ENCODE assay signal across 29 cellular contexts in genomic region chr12:120663741-120664140, GRCh38. TPM values are rescaled to one million over a fixed set of nuclear protein-coding genes. Genes with fewer than 3 reads are reported as not detected.
"Had no signal": no experiment of that assay in that cellular context is flagged by ENCODE, and none has a peak within 500 bp of the region (broad histone marks: within the 10 kb centered on the region; RNA-seq: fewer than 3 reads in every experiment).

No MANE protein-coding gene starts in this region.

- H3K27me3 Mint-ChIP-seq: dendritic cell treated with granulocyte-macrophage colony-stimulating factor and Interleukin-4, amounts not matched to agents 40 ng/mL and 50 ng/mL, for 4 days had no signal

- H3K27me3 ChIP-seq: colonic mucosa, esophagus squamous epithelium, gastrocnemius medialis, heart right ventricle, left lung had no signal

- H3K9me3 Mint-ChIP-seq: dendritic cell treated with granulocyte-macrophage colony-stimulating factor and Interleukin-4, amounts not matched to agents 40 ng/mL and 50 ng/mL, for 4 days; effector memory CD8-positive, alpha-beta T cell; endodermal cell; mesothelial cell of epicardium; naive B cell had no signal

- DNase-seq: colonic mucosa; cortex of kidney; effector CD8-positive, alpha-beta T cell; effector memory CD8-positive, alpha-beta T cell; endodermal cell; erythroblast; esophagus squamous epithelium; foreskin fibroblast; foreskin melanocyte; gastrocnemius medialis; glutamatergic neuron; head of caudate nucleus; heart right ventricle; hippocampal formation; left cardiac atrium; left lung; left ventricle myocardium superior; lower lobe of right lung; mesenchymal stem cell; naive B cell had no signal

- H3K4me3 ChIP-seq: colonic mucosa, esophagus squamous epithelium, gastrocnemius medialis, heart right ventricle, left lung, lower lobe of right lung, mucosa of descending colon had no signal

- H3K4me3 Mint-ChIP-seq: dendritic cell treated with granulocyte-macrophage colony-stimulating factor and Interleukin-4, amounts not matched to agents 40 ng/mL and 50 ng/mL, for 4 days; effector memory CD8-positive, alpha-beta T cell; endodermal cell; mesothelial cell of epicardium had no signal

- H3K9me3 ChIP-seq: colonic mucosa, esophagus squamous epithelium, gastrocnemius medialis, heart right ventricle, left lung, lower lobe of right lung, mucosa of descending colon had no signal

- H3K27ac Mint-ChIP-seq: dendritic cell treated with granulocyte-macrophage colony-stimulating factor and Interleukin-4, amounts not matched to agents 40 ng/mL and 50 ng/mL, for 4 days; effector memory CD8-positive, alpha-beta T cell; endodermal cell; mesothelial cell of epicardium had no signal

- H3K36me3 Mint-ChIP-seq: mesothelial cell of epicardium, naive B cell had no signal

- H3K36me3 ChIP-seq: colonic mucosa, esophagus squamous epithelium, gastrocnemius medialis, left lung, lower lobe of right lung had no signal

- ATAC-seq: effector memory CD8-positive, alpha-beta T cell; esophagus mucosa; gastrocnemius medialis; heart right ventricle; left cardiac atrium; left lung; left ventricle myocardium superior; lower lobe of right lung; mucosa of descending colon had no signal

- H3K4me1 ChIP-seq: gastrocnemius medialis, left lung, lower lobe of right lung had no signal

- H3K27ac ChIP-seq: colonic mucosa, epithelial cell of prostate, esophagus squamous epithelium, gastrocnemius medialis, heart right ventricle, left lung, lower lobe of right lung had no signal

RNA-seq across cellular contexts. Expression of gene CABP1, which starts 23.3 kb away (rescaled TPM):
- total RNA-seq: dermis microvascular lymphatic vessel endothelial cell, kidney epithelial cell, lung microvascular endothelial cell, myocyte had no signal
